In genomic region chr3:13121553-13122001, GRCh38 we compare ENCODE assay signal across 1 cellular context.
TF ChIP-seq lines count a peak whose summit lies in the region.

No MANE protein-coding gene starts in this region.

TF ChIP-seq in WTC11, 78 proteins besides CTCF, POLR2A, EP300 and RAD21 (continued from another document):
- TF ChIP-seq ZBTB43 (CRISPR knock-in tag; IDR thresholded peaks at IDR 0.05): no peak
- no peak for TF ChIP-seq GABPB1 (CRISPR knock-in tag; IDR thresholded peaks at IDR 0.05)
- TF ChIP-seq ZBTB21 (CRISPR knock-in tag; IDR thresholded peaks at IDR 0.05; ENCODE audit: borderline replicate concordance): no peak
- no peak for TF ChIP-seq NR3C1 (CRISPR knock-in tag; conservative IDR thresholded peaks at IDR 0.05; ENCODE audit: low read depth)
- TF ChIP-seq SMAD3 (CRISPR knock-in tag; IDR thresholded peaks at IDR 0.05; ENCODE audit: borderline replicate concordance): no peak
- no peak for TF ChIP-seq USF2 (CRISPR knock-in tag; IDR thresholded peaks at IDR 0.05)
- no peak for TF ChIP-seq USF1 (CRISPR knock-in tag; IDR thresholded peaks at IDR 0.05)
- no peak for TF ChIP-seq ATF1 (CRISPR knock-in tag; IDR thresholded peaks at IDR 0.05)
- TF ChIP-seq ZNF121 (CRISPR knock-in tag; IDR thresholded peaks at IDR 0.05): no peak
- no peak for TF ChIP-seq ERG (CRISPR knock-in tag; IDR thresholded peaks at IDR 0.05)
- TF ChIP-seq, protein P1, sequence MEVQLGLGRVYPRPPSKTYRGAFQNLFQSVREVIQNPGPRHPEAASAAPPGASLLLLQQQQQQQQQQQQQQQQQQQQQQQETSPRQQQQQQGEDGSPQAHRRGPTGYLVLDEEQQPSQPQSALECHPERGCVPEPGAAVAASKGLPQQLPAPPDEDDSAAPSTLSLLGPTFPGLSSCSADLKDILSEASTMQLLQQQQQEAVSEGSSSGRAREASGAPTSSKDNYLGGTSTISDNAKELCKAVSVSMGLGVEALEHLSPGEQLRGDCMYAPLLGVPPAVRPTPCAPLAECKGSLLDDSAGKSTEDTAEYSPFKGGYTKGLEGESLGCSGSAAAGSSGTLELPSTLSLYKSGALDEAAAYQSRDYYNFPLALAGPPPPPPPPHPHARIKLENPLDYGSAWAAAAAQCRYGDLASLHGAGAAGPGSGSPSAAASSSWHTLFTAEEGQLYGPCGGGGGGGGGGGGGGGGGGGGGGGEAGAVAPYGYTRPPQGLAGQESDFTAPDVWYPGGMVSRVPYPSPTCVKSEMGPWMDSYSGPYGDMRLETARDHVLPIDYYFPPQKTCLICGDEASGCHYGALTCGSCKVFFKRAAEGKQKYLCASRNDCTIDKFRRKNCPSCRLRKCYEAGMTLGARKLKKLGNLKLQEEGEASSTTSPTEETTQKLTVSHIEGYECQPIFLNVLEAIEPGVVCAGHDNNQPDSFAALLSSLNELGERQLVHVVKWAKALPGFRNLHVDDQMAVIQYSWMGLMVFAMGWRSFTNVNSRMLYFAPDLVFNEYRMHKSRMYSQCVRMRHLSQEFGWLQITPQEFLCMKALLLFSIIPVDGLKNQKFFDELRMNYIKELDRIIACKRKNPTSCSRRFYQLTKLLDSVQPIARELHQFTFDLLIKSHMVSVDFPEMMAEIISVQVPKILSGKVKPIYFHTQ (CRISPR knock-in tag; IDR thresholded peaks at IDR 0.05): no peak
- TF ChIP-seq, protein P2, sequence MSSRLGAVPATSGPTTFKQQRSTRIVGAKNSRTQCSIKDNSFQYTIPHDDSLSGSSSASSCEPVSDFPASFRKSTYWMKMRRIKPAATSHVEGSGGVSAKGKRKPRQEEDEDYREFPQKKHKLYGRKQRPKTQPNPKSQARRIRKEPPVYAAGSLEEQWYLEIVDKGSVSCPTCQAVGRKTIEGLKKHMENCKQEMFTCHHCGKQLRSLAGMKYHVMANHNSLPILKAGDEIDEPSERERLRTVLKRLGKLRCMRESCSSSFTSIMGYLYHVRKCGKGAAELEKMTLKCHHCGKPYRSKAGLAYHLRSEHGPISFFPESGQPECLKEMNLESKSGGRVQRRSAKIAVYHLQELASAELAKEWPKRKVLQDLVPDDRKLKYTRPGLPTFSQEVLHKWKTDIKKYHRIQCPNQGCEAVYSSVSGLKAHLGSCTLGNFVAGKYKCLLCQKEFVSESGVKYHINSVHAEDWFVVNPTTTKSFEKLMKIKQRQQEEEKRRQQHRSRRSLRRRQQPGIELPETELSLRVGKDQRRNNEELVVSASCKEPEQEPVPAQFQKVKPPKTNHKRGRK (CRISPR knock-in tag; IDR thresholded peaks at IDR 0.05; ENCODE audit: borderline replicate concordance): no peak
- no peak for TF ChIP-seq CREM (CRISPR knock-in tag; IDR thresholded peaks at IDR 0.05)
